15 cellular contexts compared by ENCODE assay signal in genomic region chr4:98491862-98492554, GRCh38.
DNase-seq lines count a peak whose midpoint lies in the region; ATAC-seq, FAIRE-seq and TF ChIP-seq lines count a peak whose summit lies in the region.
"Had no signal": no experiment of that assay in that cellular context is flagged by ENCODE, and none has a peak within 500 bp of the region (broad histone marks: within the 10 kb centered on the region; RNA-seq: fewer than 3 reads in every experiment).

No MANE protein-coding gene starts in this region.

- no peaks in the 10 kb centered on the region for H3K27me3 Mint-ChIP-seq in activated naive CD4-positive, alpha-beta T cell treated with anti-CD3 and anti-CD28 coated beads, Interleukin-2, amount 50 U/mL, for 24 hours
- H3K27me3 Mint-ChIP-seq in chondrocyte (ENCODE audit: low read depth) (no peaks in the 10 kb centered on the region), memory B cell (no peaks in the 10 kb centered on the region)

- H3K4me1 Mint-ChIP-seq in activated naive CD4-positive, alpha-beta T cell treated with anti-CD3 and anti-CD28 coated beads, Interleukin-2, amount 50 U/mL, for 24 hours: peaks cover 28% of the 10 kb centered on the region
- peaks cover 51% of the 10 kb centered on the region for H3K4me1 Mint-ChIP-seq in chondrocyte (ENCODE audit: low read depth)
- peaks cover 3% of the 10 kb centered on the region for H3K4me1 Mint-ChIP-seq in memory B cell

- H3K4me3 Mint-ChIP-seq in activated naive CD4-positive, alpha-beta T cell treated with anti-CD3 and anti-CD28 coated beads, Interleukin-2, amount 50 U/mL, for 24 hours: no peak overlapping the region
- H3K4me3 Mint-ChIP-seq in chondrocyte (ENCODE audit: unreplicated experiment): no peak overlapping the region
- no peak overlapping the region for H3K4me3 Mint-ChIP-seq in memory B cell
- H3K4me3 Mint-ChIP-seq: natural killer cell had no signal

- H3K27ac Mint-ChIP-seq in activated naive CD4-positive, alpha-beta T cell treated with anti-CD3 and anti-CD28 coated beads, Interleukin-2, amount 50 U/mL, for 24 hours: peak overlapping the region; percentile 1
- H3K27ac Mint-ChIP-seq in chondrocyte (ENCODE audit: unreplicated experiment) (peak overlapping the region; percentile 85), memory B cell (peak overlapping the region; percentile 4)

- FAIRE-seq in urothelium cell line (lab: Jason Lieb, UNC): peak; percentile 67
- FAIRE-seq: A549 had no signal

- H3K9me3 Mint-ChIP-seq in activated naive CD4-positive, alpha-beta T cell treated with anti-CD3 and anti-CD28 coated beads, Interleukin-2, amount 50 U/mL, for 24 hours: no peaks in the 10 kb centered on the region
- no peaks in the 10 kb centered on the region for H3K9me3 Mint-ChIP-seq in chondrocyte (ENCODE audit: low read depth)
- H3K9me3 Mint-ChIP-seq in memory B cell: no peaks in the 10 kb centered on the region
- H3K9me3 Mint-ChIP-seq: natural killer cell had no signal

- no peak for DNase-seq in activated naive CD4-positive, alpha-beta T cell treated with anti-CD3 and anti-CD28 coated beads, Interleukin-2, amount 50 U/mL, for 16 hours
- no peak for DNase-seq in chondrocyte (ENCODE audit: low spot score)
- DNase-seq in memory B cell (ENCODE audit: low spot score in 2 of 2): no peak
- DNase-seq in urothelium cell line (ENCODE audit: low spot score): peak; percentile 52
- DNase-seq in NCI-H146 (lab: John Stamatoyannopoulos, UW): no peak
- DNase-seq: dermis blood vessel endothelial cell, gastrocnemius medialis, KBM-7, left colon, natural killer cell, NCI-H1694 treated with DMSO at 0.1 percent for 48 hours had no signal

- no peak for TF ChIP-seq CTCF in chondrocyte (IDR thresholded peaks at IDR 0.05)

- H3K36me3 Mint-ChIP-seq in activated naive CD4-positive, alpha-beta T cell treated with anti-CD3 and anti-CD28 coated beads, Interleukin-2, amount 50 U/mL, for 24 hours: peaks cover 8% of the 10 kb centered on the region
- H3K36me3 Mint-ChIP-seq in chondrocyte (ENCODE audit: low read depth): no peaks in the 10 kb centered on the region
- peaks cover 2% of the 10 kb centered on the region for H3K36me3 Mint-ChIP-seq in memory B cell
- H3K36me3 Mint-ChIP-seq: natural killer cell had no signal

- ATAC-seq in memory B cell (ENCODE audit: low read depth) (no peak), HG02763 (IDR thresholded peaks at IDR 0.05; ENCODE audit: unreplicated experiment) (no peak), HG03139 (IDR thresholded peaks at IDR 0.05; ENCODE audit: unreplicated experiment) (no peak)
- ATAC-seq: A549, left colon, natural killer cell had no signal

Comparison
In these comparisons a context has a peak if more than half of its experiments do, and no peak if none do; other contexts are left out.
1. H3K27ac Mint-ChIP-seq: peak in every context shown above with its lines; median percentile 85 in chondrocyte; 4 in memory B cell; 1 in activated naive CD4-positive, alpha-beta T cell treated with anti-CD3 and anti-CD28 coated beads, Interleukin-2, amount 50 U/mL, for 24 hours.